ENCODE assay signal across 19 cellular contexts in the genomic region with DNA sequence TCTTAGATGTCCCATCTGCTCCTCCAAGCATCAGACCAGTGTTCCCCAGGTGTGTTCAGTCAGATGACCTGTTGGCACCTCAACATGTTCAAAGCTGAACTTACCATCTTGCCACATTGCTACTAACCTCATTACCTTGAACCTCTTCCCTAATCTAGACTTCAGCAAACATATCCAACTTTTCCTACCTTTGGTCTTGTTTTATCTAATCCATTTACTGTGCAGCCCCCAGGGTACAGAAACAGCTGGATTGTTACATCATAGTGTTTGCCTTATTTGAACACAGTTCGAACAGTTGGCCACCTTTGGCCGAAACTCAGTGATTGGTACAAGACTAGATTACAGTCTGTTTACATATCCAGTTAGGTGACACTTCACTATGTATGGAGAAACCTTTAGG. TPM values are rescaled to one million over a fixed set of nuclear protein-coding genes. Genes with fewer than 3 reads are reported as not detected.
DNase-seq lines count a peak whose midpoint lies in the region; ATAC-seq, FAIRE-seq and TF ChIP-seq lines count a peak whose summit lies in the region.
"Had no signal": no experiment of that assay in that cellular context is flagged by ENCODE, and none has a peak within 500 bp of the region (broad histone marks: within the 10 kb centered on the region; RNA-seq: fewer than 3 reads in every experiment).

No MANE protein-coding gene starts in this region.

- peak; percentile 38 to 59 for TF ChIP-seq RAD21 in liver (IDR thresholded peaks at IDR 0.05)

- H3K4me1 ChIP-seq in Caco-2 (peaks cover 20% of the 10 kb centered on the region; the same call in 1 of the 2 replicates), liver (ENCODE audit: control insufficient read depth in 4 of 4, insufficient read depth in 4 of 4, low read length in 3 of 4) (peaks cover 5 to 32% (median 18%) of the 10 kb centered on the region in 4 donors), small intestine (ENCODE audit: control insufficient read depth in 2 of 2, insufficient read depth in 1 of 2, low read depth in 1 of 2, low read length in 1 of 2) (no peaks in the 10 kb centered on the region)

- POLR2A ChIA-PET in Caco-2 (lab: Charles Lee): no interaction called here

- WGBS in liver: 37% methylated on average over 2 of the region's 2 CpGs
- WGBS in small intestine, 3 donors: 20 to 63% (median 26%) methylated on average over 2 of the region's 2 CpGs

- no peaks in the 10 kb centered on the region for H3K27me3 Mint-ChIP-seq in Caco-2 (ENCODE audit: insufficient read depth, unreplicated experiment)

- TF ChIP-seq CTCF in Caco-2 (IDR thresholded peaks at IDR 0.05; ENCODE audit: insufficient read depth in 1 of 2, low read depth in 1 of 2, low read length in 1 of 2, severe bottlenecking in 1 of 2, unreplicated experiment in 1 of 2) (no peak), liver (IDR thresholded peaks at IDR 0.05; ENCODE audit: low read depth, low read length, missing input control) (no peak)

- H3K27ac ChIP-seq in liver (ENCODE audit: low read depth in 1 of 2, low read length in 2 of 2): peak overlapping the region in 1 of 2 donors; percentile 9
- no peak overlapping the region for H3K27ac ChIP-seq in small intestine (ENCODE audit: low read depth in 1 of 2, low read length in 1 of 2)
- H3K27ac ChIP-seq: 22Rv1, HL-60 had no signal

- H3K27me3 ChIP-seq in Caco-2 (replicated peaks; ENCODE audit: control insufficient read depth, insufficient read depth, low read length) (no peaks in the 10 kb centered on the region), liver (ENCODE audit: control insufficient read depth in 4 of 4, insufficient read depth in 4 of 4, low read length in 3 of 4) (no peaks in the 10 kb centered on the region), small intestine (ENCODE audit: control insufficient read depth in 2 of 2, insufficient read depth in 2 of 2, low read length in 2 of 2) (no peaks in the 10 kb centered on the region)

- CTCF ChIA-PET in Caco-2 (lab: Charles Lee): interaction anchor here (1.1 kb wide), 1 partner anchor 361 kb away, joined by 3 read pairs; a partner anchor contains a TSS

- peak overlapping the region; percentile 66 for H3K27ac Mint-ChIP-seq in Caco-2 (ENCODE audit: unreplicated experiment)
- H3K27ac Mint-ChIP-seq: CD4-positive, CD25-positive, alpha-beta regulatory T cell had no signal

- BruUV-seq in Caco-2 (replicated peaks; lab: Mats Ljungman, UMichigan): no TSS peak

- no peak overlapping the region for H3K4me3 ChIP-seq in Caco-2 (ENCODE audit: low read depth, low read length)
- no peak overlapping the region for H3K4me3 ChIP-seq in liver (ENCODE audit: low read depth in 1 of 3, low read length in 3 of 3)
- no peak overlapping the region for H3K4me3 ChIP-seq in small intestine (ENCODE audit: low read depth in 1 of 2, low read length in 2 of 2)
- H3K4me3 ChIP-seq: HAP-1, K562 had no signal

- ATAC-seq in HG03135 (IDR thresholded peaks at IDR 0.05; ENCODE audit: unreplicated experiment): no peak
- ATAC-seq in HG03521 (IDR thresholded peaks at IDR 0.05; ENCODE audit: unreplicated experiment): no peak
- ATAC-seq: K562 had no signal

- H3K9me3 ChIP-seq in Caco-2 (no peaks in the 10 kb centered on the region), liver (ENCODE audit: control insufficient read depth in 4 of 4, low read length in 3 of 4) (no peaks in the 10 kb centered on the region), small intestine (ENCODE audit: control insufficient read depth, low read depth) (no peaks in the 10 kb centered on the region)

- no peak overlapping the region for H3K9ac ChIP-seq in liver (ENCODE audit: low read depth in 1 of 2, low read length in 2 of 2)

- H3K4me3 Mint-ChIP-seq in Caco-2 (ENCODE audit: unreplicated experiment): peak overlapping the region; percentile 25
- H3K4me3 Mint-ChIP-seq: CD4-positive, CD25-positive, alpha-beta regulatory T cell had no signal

- no peak for FAIRE-seq in small intestine (lab: Jason Lieb, UNC)
- FAIRE-seq: G401.6, GM12891, GM19239, H1, K562 had no signal

- H3K4me1 Mint-ChIP-seq in Caco-2 (ENCODE audit: low read depth, unreplicated experiment): peaks cover 29% of the 10 kb centered on the region

- DNase-seq in Caco-2 (peak; percentile 72), dedifferentiated amniotic fluid mesenchymal stem cell (ENCODE audit: extremely low spot score) (peak; percentile 4), small intestine (peak; percentile 33)
- no peak for DNase-seq in stimulated activated CD4-positive, alpha-beta T cell treated with anti-CD3 and anti-CD28 coated beads, Interleukin-4, amount 100 ng/mL, for 24 hours
- DNase-seq: CD4-positive, CD25-positive, alpha-beta regulatory T cell; DMS79 treated with DMSO at 0.1 percent for 48 hours; EL had no signal

- H3K36me3 ChIP-seq in Caco-2 (ENCODE audit: control insufficient read depth, insufficient read depth, low read length): no peaks in the 10 kb centered on the region
- H3K36me3 ChIP-seq in liver (ENCODE audit: control insufficient read depth in 4 of 4, insufficient read depth in 3 of 4, low read depth in 1 of 4, low read length in 3 of 4): no peaks in the 10 kb centered on the region
- H3K36me3 ChIP-seq in small intestine (ENCODE audit: control insufficient read depth in 2 of 2, insufficient read depth in 2 of 2, low read length in 2 of 2): no peaks in the 10 kb centered on the region
- H3K36me3 ChIP-seq: HAP-1 had no signal

- H3K36me3 Mint-ChIP-seq in Caco-2 (ENCODE audit: insufficient read depth, unreplicated experiment): peaks cover 6% of the 10 kb centered on the region
- H3K36me3 Mint-ChIP-seq: CD4-positive, CD25-positive, alpha-beta regulatory T cell had no signal

- intact Hi-C loops in Caco-2 (cut with micrococcal nuclease; ENCODE audit: unreplicated experiment): loop anchor here (1.0 kb wide), 1 partner anchor 17 kb away; no protein-coding TSS in a partner anchor

- H3K9me3 Mint-ChIP-seq in Caco-2 (ENCODE audit: unreplicated experiment): peaks cover 16% of the 10 kb centered on the region
- H3K9me3 Mint-ChIP-seq: CD4-positive, CD25-positive, alpha-beta regulatory T cell had no signal

TF ChIP-seq in liver, 16 proteins besides CTCF, POLR2A, EP300 and RAD21 (continues in another document):
- TF ChIP-seq SP1 (IDR thresholded peaks at IDR 0.05) (peak; percentile 94), HNF4A (conservative IDR thresholded peaks at IDR 0.05) (peak; percentile 94 to 95), EGR1 (IDR thresholded peaks at IDR 0.05; ENCODE audit: low read depth in 2 of 2) (peak in 1 of 2 donors; percentile 66), NR2F2 (IDR thresholded peaks at IDR 0.05) (peak; percentile 53), TAF1 (conservative IDR thresholded peaks at IDR 0.05) (no peak), YY1 (IDR thresholded peaks at IDR 0.05) (peak; percentile 69), RXRA (IDR thresholded peaks at IDR 0.05) (peak; percentile 95 to 98), FOXA2 (IDR thresholded peaks at IDR 0.05) (peak; percentile 84)
- TF ChIP-seq, protein P1, sequence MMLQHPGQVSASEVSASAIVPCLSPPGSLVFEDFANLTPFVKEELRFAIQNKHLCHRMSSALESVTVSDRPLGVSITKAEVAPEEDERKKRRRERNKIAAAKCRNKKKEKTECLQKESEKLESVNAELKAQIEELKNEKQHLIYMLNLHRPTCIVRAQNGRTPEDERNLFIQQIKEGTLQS (IDR thresholded peaks at IDR 0.05): peak; percentile 90
- TF ChIP-seq, protein P2, sequence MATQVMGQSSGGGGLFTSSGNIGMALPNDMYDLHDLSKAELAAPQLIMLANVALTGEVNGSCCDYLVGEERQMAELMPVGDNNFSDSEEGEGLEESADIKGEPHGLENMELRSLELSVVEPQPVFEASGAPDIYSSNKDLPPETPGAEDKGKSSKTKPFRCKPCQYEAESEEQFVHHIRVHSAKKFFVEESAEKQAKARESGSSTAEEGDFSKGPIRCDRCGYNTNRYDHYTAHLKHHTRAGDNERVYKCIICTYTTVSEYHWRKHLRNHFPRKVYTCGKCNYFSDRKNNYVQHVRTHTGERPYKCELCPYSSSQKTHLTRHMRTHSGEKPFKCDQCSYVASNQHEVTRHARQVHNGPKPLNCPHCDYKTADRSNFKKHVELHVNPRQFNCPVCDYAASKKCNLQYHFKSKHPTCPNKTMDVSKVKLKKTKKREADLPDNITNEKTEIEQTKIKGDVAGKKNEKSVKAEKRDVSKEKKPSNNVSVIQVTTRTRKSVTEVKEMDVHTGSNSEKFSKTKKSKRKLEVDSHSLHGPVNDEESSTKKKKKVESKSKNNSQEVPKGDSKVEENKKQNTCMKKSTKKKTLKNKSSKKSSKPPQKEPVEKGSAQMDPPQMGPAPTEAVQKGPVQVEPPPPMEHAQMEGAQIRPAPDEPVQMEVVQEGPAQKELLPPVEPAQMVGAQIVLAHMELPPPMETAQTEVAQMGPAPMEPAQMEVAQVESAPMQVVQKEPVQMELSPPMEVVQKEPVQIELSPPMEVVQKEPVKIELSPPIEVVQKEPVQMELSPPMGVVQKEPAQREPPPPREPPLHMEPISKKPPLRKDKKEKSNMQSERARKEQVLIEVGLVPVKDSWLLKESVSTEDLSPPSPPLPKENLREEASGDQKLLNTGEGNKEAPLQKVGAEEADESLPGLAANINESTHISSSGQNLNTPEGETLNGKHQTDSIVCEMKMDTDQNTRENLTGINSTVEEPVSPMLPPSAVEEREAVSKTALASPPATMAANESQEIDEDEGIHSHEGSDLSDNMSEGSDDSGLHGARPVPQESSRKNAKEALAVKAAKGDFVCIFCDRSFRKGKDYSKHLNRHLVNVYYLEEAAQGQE (IDR thresholded peaks at IDR 0.05): peak; percentile 70
- TF ChIP-seq, protein P3, sequence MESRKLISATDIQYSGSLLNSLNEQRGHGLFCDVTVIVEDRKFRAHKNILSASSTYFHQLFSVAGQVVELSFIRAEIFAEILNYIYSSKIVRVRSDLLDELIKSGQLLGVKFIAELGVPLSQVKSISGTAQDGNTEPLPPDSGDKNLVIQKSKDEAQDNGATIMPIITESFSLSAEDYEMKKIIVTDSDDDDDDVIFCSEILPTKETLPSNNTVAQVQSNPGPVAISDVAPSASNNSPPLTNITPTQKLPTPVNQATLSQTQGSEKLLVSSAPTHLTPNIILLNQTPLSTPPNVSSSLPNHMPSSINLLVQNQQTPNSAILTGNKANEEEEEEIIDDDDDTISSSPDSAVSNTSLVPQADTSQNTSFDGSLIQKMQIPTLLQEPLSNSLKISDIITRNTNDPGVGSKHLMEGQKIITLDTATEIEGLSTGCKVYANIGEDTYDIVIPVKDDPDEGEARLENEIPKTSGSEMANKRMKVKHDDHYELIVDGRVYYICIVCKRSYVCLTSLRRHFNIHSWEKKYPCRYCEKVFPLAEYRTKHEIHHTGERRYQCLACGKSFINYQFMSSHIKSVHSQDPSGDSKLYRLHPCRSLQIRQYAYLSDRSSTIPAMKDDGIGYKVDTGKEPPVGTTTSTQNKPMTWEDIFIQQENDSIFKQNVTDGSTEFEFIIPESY (IDR thresholded peaks at IDR 0.05): peak; percentile 87
- TF ChIP-seq, protein P4, sequence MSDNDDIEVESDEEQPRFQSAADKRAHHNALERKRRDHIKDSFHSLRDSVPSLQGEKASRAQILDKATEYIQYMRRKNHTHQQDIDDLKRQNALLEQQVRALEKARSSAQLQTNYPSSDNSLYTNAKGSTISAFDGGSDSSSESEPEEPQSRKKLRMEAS (IDR thresholded peaks at IDR 0.05): peak; percentile 84

RNA-seq across cellular contexts. Expression of a gene that starts 36.1 kb away (rescaled TPM):
- total RNA-seq in Caco-2 (2022) (3.9 and 4.6 TPM in 2 replicates), liver (under 1 TPM; 0.17 to 0.47 TPM)
- polyA plus RNA-seq in liver (under 1 TPM in 1 of 2 donors, not detected in 1; 0.02 TPM), small intestine (1 to 10 TPM in 2 of 3 donors, not detected in 1; 1.1 to 1.3 TPM)
- total RNA-seq: A673 had no signal
